In the genomic region with DNA sequence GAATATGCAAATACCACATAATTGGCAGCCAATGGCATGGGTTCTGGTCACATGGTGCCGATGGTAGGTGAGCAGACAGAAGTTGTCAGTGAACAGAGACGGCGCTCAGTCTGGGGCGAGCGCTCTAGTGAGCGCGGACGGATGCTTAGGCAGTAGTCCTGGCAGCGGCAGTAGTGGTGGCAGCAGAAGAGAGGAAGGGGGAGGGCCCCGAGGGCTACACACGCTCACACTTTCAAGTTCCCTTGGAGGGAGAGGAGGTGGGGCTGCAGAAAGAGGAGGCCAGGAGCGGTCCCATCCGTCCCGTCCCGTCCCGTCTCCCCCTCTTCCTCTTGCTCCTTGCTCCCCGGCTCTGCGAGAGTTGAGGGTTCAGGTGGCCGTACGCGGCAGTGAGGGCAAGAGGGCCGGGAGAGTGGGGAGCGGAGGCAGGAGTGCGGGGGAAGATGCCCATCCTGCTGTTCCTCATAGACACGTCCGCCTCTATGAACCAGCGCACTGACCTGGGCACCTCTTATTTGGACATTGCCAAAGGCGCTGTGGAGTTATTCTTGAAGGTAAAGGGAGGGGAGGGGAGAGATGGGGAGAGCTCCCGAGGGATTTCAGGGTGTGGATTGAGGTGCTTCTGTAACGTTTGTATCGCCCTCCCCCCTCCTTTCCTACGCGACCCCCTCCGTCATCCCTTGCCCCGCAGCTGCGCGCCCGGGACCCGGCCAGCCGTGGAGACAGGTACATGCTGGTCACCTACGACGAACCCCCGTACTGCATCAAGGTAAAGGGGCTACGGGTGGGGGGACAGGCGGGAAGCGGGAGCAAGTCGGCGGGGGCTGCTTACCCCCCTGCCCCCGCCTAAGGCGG, we compare ENCODE assay signal across 8 cellular contexts. TPM values are rescaled to one million over a fixed set of nuclear protein-coding genes. Genes with fewer than 3 reads are reported as not detected.
DNase-seq lines count a peak whose midpoint lies in the region; ATAC-seq and TF ChIP-seq lines count a peak whose summit lies in the region.

Gene INTS6L (plus strand): TSS at position 108 of the 852 bp plus-strand sequence. CDS start 333 bp downstream, at position 441.

- H3K27me3 Mint-ChIP-seq in T-helper 2 cell treated with Interferon-gamma antibody and Interleukin-4, amounts not matched to agents 5 μg/mL and 100 μg/mL, for 36 hours (ENCODE audit: low read depth): peaks cover 2% of the 10 kb centered on the region

- H3K27ac ChIP-seq in right cardiac atrium (ENCODE audit: low read length): peak within 1 kb of the TSS; percentile 85
- peak within 1 kb of the TSS; percentile 84 for H3K27ac ChIP-seq in rectal smooth muscle tissue (ENCODE audit: low read depth, low read length)
- peak within 1 kb of the TSS; percentile 31 to 91 for H3K27ac ChIP-seq in aorta (ENCODE audit: low read depth in 1 of 2, low read length in 2 of 2)

- H3K4me1 ChIP-seq in right cardiac atrium (ENCODE audit: control insufficient read depth, insufficient read depth, low read length): no peaks in the 10 kb centered on the region
- H3K4me1 ChIP-seq in rectal smooth muscle tissue (ENCODE audit: control insufficient read depth, insufficient read depth, low read length): no peaks in the 10 kb centered on the region
- H3K4me1 ChIP-seq in aorta (ENCODE audit: control insufficient read depth in 1 of 2, insufficient read depth in 2 of 2, low read length in 2 of 2): peaks cover 0 to 2% of the 10 kb centered on the region in 2 donors

- ATAC-seq in right cardiac atrium (peak; percentile 92 to 94), aorta (ENCODE audit: low FRiP score) (peak; percentile 89)

- peaks cover 29% of the 10 kb centered on the region for H3K4me1 Mint-ChIP-seq in T-helper 2 cell treated with Interferon-gamma antibody and Interleukin-4, amounts not matched to agents 5 μg/mL and 100 μg/mL, for 36 hours (ENCODE audit: low read depth)

- WGBS in right cardiac atrium: under 1% methylated on average over 46 of the region's 50 CpGs
- WGBS in aorta, 2 donors: 1 to 33% methylated on average over 48 to 50 of the region's 50 CpGs

- peaks cover 17% of the 10 kb centered on the region for H3K36me3 Mint-ChIP-seq in T-helper 2 cell treated with Interferon-gamma antibody and Interleukin-4, amounts not matched to agents 5 μg/mL and 100 μg/mL, for 36 hours (ENCODE audit: low read depth)

- H3K9me3 ChIP-seq in right cardiac atrium (ENCODE audit: control insufficient read depth, low read length) (no peaks in the 10 kb centered on the region), aorta (ENCODE audit: control insufficient read depth, low read length) (no peaks in the 10 kb centered on the region)

- H3K9me3 Mint-ChIP-seq in T-helper 2 cell treated with Interferon-gamma antibody and Interleukin-4, amounts not matched to agents 5 μg/mL and 100 μg/mL, for 36 hours: no peaks in the 10 kb centered on the region

- intact Hi-C loops in right cardiac atrium (cut with DNase I): no loop called here
- intact Hi-C loops in aorta (cut with DNase I): loop anchor here in 1 of 2 donors (2.0 kb wide), 1 partner anchor 452 kb away; the partner anchor contains the start of gene MMGT1

- DNase-seq in GM12864 (ENCODE audit: low read depth) (peak; percentile 83), HFF-Myc (ENCODE audit: extremely low read depth, low read depth) (peak; percentile 43), NCI-H1048 (lab: John Stamatoyannopoulos, UW) (peak; percentile 60), anterior cingulate cortex (lab: John Stamatoyannopoulos, UW) (peak; percentile 9 to 94 (median 74)), right cardiac atrium (peak; percentile 84 to 92 (median 92)), aorta (peak; percentile 91)
- peak; percentile 85 for DNase-seq in T-helper 2 cell treated with Interferon-gamma antibody and Interleukin-4, amounts not matched to agents 5 μg/mL and 100 μg/mL, for 36 hours (ENCODE audit: low spot score)

- H3K4me3 ChIP-seq in GM12864 (ENCODE audit: low read depth, low read length) (peak within 1 kb of the TSS; percentile 68), HFF-Myc (replicated peaks; ENCODE audit: low read depth, low read length) (peak within 1 kb of the TSS; percentile 50), right cardiac atrium (ENCODE audit: low read length) (peak within 1 kb of the TSS; percentile 96), rectal smooth muscle tissue (ENCODE audit: low read length) (peak within 1 kb of the TSS; percentile 83), aorta (ENCODE audit: low read length in 2 of 2) (peak within 1 kb of the TSS; percentile 44 to 67)

- H3K9ac ChIP-seq in rectal smooth muscle tissue (ENCODE audit: low read length): peak within 1 kb of the TSS; percentile 38

- H3K27me3 ChIP-seq in right cardiac atrium (ENCODE audit: control insufficient read depth, insufficient read depth) (no peaks in the 10 kb centered on the region), rectal smooth muscle tissue (ENCODE audit: control insufficient read depth, insufficient read depth, low read length) (no peaks in the 10 kb centered on the region), aorta (ENCODE audit: control insufficient read depth in 1 of 2, insufficient read depth in 2 of 2, low read length in 1 of 2) (no peaks in the 10 kb centered on the region)

- H3K27ac Mint-ChIP-seq in T-helper 2 cell treated with Interferon-gamma antibody and Interleukin-4, amounts not matched to agents 5 μg/mL and 100 μg/mL, for 36 hours: peak within 1 kb of the TSS; percentile 98

- H3K36me3 ChIP-seq in rectal smooth muscle tissue (ENCODE audit: control insufficient read depth, insufficient read depth, low read length) (no peaks in the 10 kb centered on the region), aorta (ENCODE audit: control insufficient read depth in 1 of 2, insufficient read depth in 2 of 2, low read length in 1 of 2) (no peaks in the 10 kb centered on the region)

- H3K4me3 Mint-ChIP-seq in T-helper 2 cell treated with Interferon-gamma antibody and Interleukin-4, amounts not matched to agents 5 μg/mL and 100 μg/mL, for 36 hours: peak within 1 kb of the TSS; percentile 96

- TF ChIP-seq CTCF in GM12864 (IDR thresholded peaks at IDR 0.05; ENCODE audit: low read depth, low read length, missing control alignments): no peak
- no peak for TF ChIP-seq CTCF in HFF-Myc (IDR thresholded peaks at IDR 0.05; ENCODE audit: low read depth, low read length, missing control alignments)

RNA-seq across cellular contexts. Expression of gene INTS6L, which starts in this region (rescaled TPM):
- total RNA-seq in right cardiac atrium (10 to 100 TPM in 2 of 4 donors, 1 to 10 TPM in 2; 9.3 to 11.4 (median 10.6) TPM), aorta (10 to 100 TPM; 10.3 to 15.6 TPM)
- polyA plus RNA-seq in right cardiac atrium (6.8 TPM), aorta (10 to 100 TPM in 1 of 2 donors, 1 to 10 TPM in 1; 1.4 to 15.2 TPM)

Comparison
In these comparisons a context has a peak if more than half of its experiments do, and no peak if none do; other contexts are left out.
1. Peak in every context shown above with its lines: DNase-seq, ATAC-seq, H3K4me3 ChIP-seq and H3K27ac ChIP-seq.